In genomic region chr10:132602610-132603009, GRCh38 we compare ENCODE assay signal across 17 cellular contexts.
"Had no signal": no experiment of that assay in that cellular context is flagged by ENCODE, and none has a peak within 500 bp of the region (broad histone marks: within the 10 kb centered on the region; RNA-seq: fewer than 3 reads in every experiment).

No MANE protein-coding gene starts in this region.

- H3K9me3 ChIP-seq: SK-N-SH had no signal

- H3K4me2 ChIP-seq: SK-N-SH had no signal

- DNase-seq: KBM-7, MV-4-11, NCI-H1048, NCI-H1105, NCI-H1436 treated with DMSO at 0.1 percent for 48 hours, NCI-H1694 treated with DMSO at 0.1 percent for 48 hours, NCI-H1930, NCI-H2081, NCI-H2107, NCI-H2227 treated with DMSO at 0.1 percent for 48 hours, NCI-H524, NCI-H526 treated with DMSO at 0.1 percent for 48 hours, NCI-H774, Right ventricle myocardium superior, RPMI8226, SIG-M5, SK-N-SH had no signal
